ENCODE assay signal across 27 cellular contexts in genomic region chr19:17683078-17683477, GRCh38. TPM values are rescaled to one million over a fixed set of nuclear protein-coding genes. Genes with fewer than 3 reads are reported as not detected.
DNase-seq lines count a peak whose midpoint lies in the region; ATAC-seq, FAIRE-seq and TF ChIP-seq lines count a peak whose summit lies in the region.
"Had no signal": no experiment of that assay in that cellular context is flagged by ENCODE, and none has a peak within 500 bp of the region (broad histone marks: within the 10 kb centered on the region; RNA-seq: fewer than 3 reads in every experiment).

No MANE protein-coding gene starts in this region.

- H3K4me1 ChIP-seq in HepG2 (ENCODE audit: insufficient read depth, low read length) (no peaks in the 10 kb centered on the region), right lobe of liver (no peaks in the 10 kb centered on the region), K562 (replicated peaks in 1 of 2; ENCODE audit: control insufficient read depth in 2 of 2, insufficient read depth in 2 of 2, low read length in 2 of 2) (peaks cover 8 to 33% of the 10 kb centered on the region in 2 experiments; a peak in 4 of 5 replicates)
- H3K4me1 ChIP-seq: BE2C had no signal

- no peaks in the 10 kb centered on the region for H3K79me2 ChIP-seq in HepG2 (ENCODE audit: insufficient read depth, low read length)
- no peaks in the 10 kb centered on the region for H3K79me2 ChIP-seq in K562 (ENCODE audit: control insufficient read depth, insufficient read depth, low read length)

- POLR2A ChIA-PET in HepG2 (lab: Yijun Ruan, JAX) (no interaction called here), K562 (lab: Yijun Ruan, JAX) (interaction anchor here (0.6 to 1.1 kb wide), 4 partner anchors 8 to 93 kb away, joined by 3 to 4 read pairs (median 3); no protein-coding TSS in a partner anchor)

- in situ Hi-C loops in HepG2 (cut with HindIII; ENCODE audit: extremely low pct_ligation_motif_present, low pct_unique_long_range_greater_than_20kb), result no loop called here
- in situ Hi-C loops in K562 (cut with MboI), result no loop called here

- H3K9ac ChIP-seq in HepG2 (ENCODE audit: insufficient read depth, low read depth, low read length) (no peak overlapping the region), K562 (ENCODE audit: insufficient read depth in 1 of 2, low read depth in 2 of 2, low read length in 2 of 2) (no peak overlapping the region)
- H3K9ac ChIP-seq: BLaER1 had no signal

- no peak overlapping the region for H3K4me2 ChIP-seq in HepG2 (ENCODE audit: low read depth, low read length)
- no peak overlapping the region for H3K4me2 ChIP-seq in K562 (ENCODE audit: insufficient read depth, low read length)
- H3K4me2 ChIP-seq: BLaER1 had no signal

- DNase-seq in HepG2 (ENCODE audit: low spot score) (no peak), right lobe of liver (no peak), H7 (peak; percentile 2), K562 (ENCODE audit: extremely low read depth in 1 of 4, low spot score in 3 of 4) (no peak), nephron progenitor cell (no peak)
- DNase-seq: 8988T; ACHN; BE2C; C1 segment of cervical spinal cord; CD4-positive, alpha-beta memory T cell; CD4-positive, CD25-positive, alpha-beta regulatory T cell; CD8-positive, alpha-beta memory T cell; COR-L47; DMS 273 treated with DMSO at 0.1 percent for 48 hours; DMS153; DMS53; DMS79; DND-41; EL; GDM1 had no signal

- no peak overlapping the region for H3K4me3 Mint-ChIP-seq in nephron progenitor cell
- H3K4me3 Mint-ChIP-seq: CD4-positive, alpha-beta memory T cell; CD8-positive, alpha-beta memory T cell had no signal

- H3K9me1 ChIP-seq in K562 (ENCODE audit: control insufficient read depth, insufficient read depth, low read length), result no peaks in the 10 kb centered on the region

- no peaks in the 10 kb centered on the region for H3K36me3 ChIP-seq in HepG2 (replicated peaks in 1 of 2; ENCODE audit: control insufficient read depth in 1 of 2, insufficient read depth in 2 of 2, low read length in 2 of 2)
- H3K36me3 ChIP-seq in right lobe of liver, result no peaks in the 10 kb centered on the region
- no peaks in the 10 kb centered on the region for H3K36me3 ChIP-seq in H7 (replicated peaks; ENCODE audit: control insufficient read depth, insufficient read depth, low read length)
- no peaks in the 10 kb centered on the region for H3K36me3 ChIP-seq in K562 (ENCODE audit: control insufficient read depth, insufficient read depth, low read length)
- H3K36me3 ChIP-seq: BLaER1 had no signal

- H3K27me3 ChIP-seq in HepG2 (ENCODE audit: control insufficient read depth in 1 of 2, insufficient read depth in 2 of 2, low read length in 2 of 2) (peaks cover 3 to 25% of the 10 kb centered on the region in 2 experiments; a peak in 3 of 5 replicates), right lobe of liver (peaks cover 0 to 3% of the 10 kb centered on the region in 2 donors), H7 (ENCODE audit: control insufficient read depth, insufficient read depth, low read length) (no peaks in the 10 kb centered on the region), K562 (ENCODE audit: control insufficient read depth in 2 of 2, insufficient read depth in 2 of 2, low read length in 2 of 2) (peaks cover 3 to 13% of the 10 kb centered on the region in 2 experiments; a peak in 4 of 5 replicates)
- H3K27me3 ChIP-seq: BE2C had no signal

- H3K4me3 ChIP-seq in HepG2 (replicated peaks in 1 of 3; ENCODE audit: insufficient read depth in 1 of 3, low read depth in 2 of 3, low read length in 3 of 3) (no peak overlapping the region), right lobe of liver (no peak overlapping the region), H7 (ENCODE audit: insufficient read depth, low read depth, low read length) (no peak overlapping the region), K562 (no peak overlapping the region)
- H3K4me3 ChIP-seq: BLaER1, GM12878 had no signal

- H3K9me3 ChIP-seq in HepG2 (ENCODE audit: low read length) (no peaks in the 10 kb centered on the region), right lobe of liver (no peaks in the 10 kb centered on the region), K562 (replicated peaks; ENCODE audit: control insufficient read depth, insufficient read depth, low read depth, low read length) (no peaks in the 10 kb centered on the region)
- H3K9me3 ChIP-seq: BE2C, BLaER1 had no signal

- FAIRE-seq in HepG2 (lab: Jason Lieb, UNC) (no peak), K562 (lab: Jason Lieb, UNC) (no peak)
- FAIRE-seq: A204.1, GM12878, GM12892, GM18507 had no signal

- BruUV-seq in HepG2 (replicated peaks; lab: Mats Ljungman, UMichigan), result no TSS peak
- no TSS peak for BruUV-seq in K562 (replicated peaks; lab: Mats Ljungman, UMichigan)

- H3K36me3 Mint-ChIP-seq in nephron progenitor cell (ENCODE audit: low read depth), result no peaks in the 10 kb centered on the region
- H3K36me3 Mint-ChIP-seq: CD4-positive, alpha-beta memory T cell; CD4-positive, CD25-positive, alpha-beta regulatory T cell; CD8-positive, alpha-beta memory T cell had no signal

- peaks cover 5% of the 10 kb centered on the region for H3K4me1 Mint-ChIP-seq in nephron progenitor cell

- H2AFZ ChIP-seq in HepG2 (ENCODE audit: low read length) (no peak overlapping the region), K562 (ENCODE audit: low read depth, low read length) (no peak overlapping the region)

- intact Hi-C loops in HepG2 (cut with micrococcal nuclease; ENCODE audit: unreplicated experiment), result no loop called here
- intact Hi-C loops in right lobe of liver (cut with DNase I), result no loop called here
- intact Hi-C loops in K562 (cut with micrococcal nuclease), result no loop called here

- H3K9me3 Mint-ChIP-seq in nephron progenitor cell, result no peaks in the 10 kb centered on the region
- H3K9me3 Mint-ChIP-seq: CD8-positive, alpha-beta memory T cell had no signal

- CTCF ChIA-PET in HepG2 (lab: Yijun Ruan, JAX; ENCODE audit: low intra/inter-chr PET ratio, low total read pairs) (no interaction called here), K562 (lab: Yijun Ruan, JAX; ENCODE audit: low intra/inter-chr PET ratio) (no interaction called here)

- H3K27ac ChIP-seq in HepG2 (ENCODE audit: extremely low read length, insufficient read depth, low read length) (no peak overlapping the region), right lobe of liver (no peak overlapping the region), K562 (ENCODE audit: extremely low read depth, low read depth, low read length) (no peak overlapping the region)
- H3K27ac ChIP-seq: BLaER1 had no signal

- no peak for ATAC-seq in HepG2
- no peak for ATAC-seq in right lobe of liver
- ATAC-seq in K562, result no peak
- ATAC-seq in GM21423 (IDR thresholded peaks at IDR 0.05; ENCODE audit: unreplicated experiment), result no peak
- ATAC-seq: GM12878 had no signal

- peaks cover 97% of the 10 kb centered on the region for H3K27me3 Mint-ChIP-seq in nephron progenitor cell (ENCODE audit: low read depth, poor library complexity)

- H3K27ac Mint-ChIP-seq in nephron progenitor cell, result no peak overlapping the region
- H3K27ac Mint-ChIP-seq: CD14-positive monocyte; CD4-positive, alpha-beta memory T cell; CD4-positive, CD25-positive, alpha-beta regulatory T cell had no signal

- TF ChIP-seq EP300 in HepG2 (IDR thresholded peaks at IDR 0.05; ENCODE audit: low read depth in 2 of 2, low read length in 2 of 2), result no peak
- no peak for TF ChIP-seq EP300 in HepG2 (CRISPR knock-in tag; IDR thresholded peaks at IDR 0.05; ENCODE audit: borderline replicate concordance)
- no peak for TF ChIP-seq EP300 in K562 (IDR thresholded peaks at IDR 0.05; ENCODE audit: low read length)

- WGBS in HepG2 (ENCODE audit: low lambda C conversion rate), result 0% methylated on average over 3 of the region's 4 CpGs
- WGBS in right lobe of liver (ENCODE audit: insufficient coverage, low coverage, low lambda C conversion rate, missing lambda C conversion rate), result 59% methylated on average over 4 of the region's 4 CpGs
- 0% methylated on average over 4 of the region's 4 CpGs for WGBS in K562 (ENCODE audit: insufficient coverage, low coverage, missing lambda C conversion rate)

- TF ChIP-seq POLR2A in HepG2 (IDR thresholded peaks at IDR 0.05; ENCODE audit: insufficient read depth in 1 of 2, low read depth in 2 of 2, low read length in 2 of 2) (no peak), right lobe of liver (IDR thresholded peaks at IDR 0.05) (no peak), K562 (conservative IDR thresholded peaks at IDR 0.05) (no peak)

- no peaks in the 10 kb centered on the region for H4K20me1 ChIP-seq in HepG2 (ENCODE audit: insufficient read depth, low read length)
- H4K20me1 ChIP-seq in K562 (replicated peaks; ENCODE audit: control insufficient read depth, insufficient read depth, low read length), result peaks cover 15% of the 10 kb centered on the region

- TF ChIP-seq RAD21 in HepG2 (CRISPR knock-in tag; IDR thresholded peaks at IDR 0.05) (no peak), K562 (CRISPR knock-in tag; conservative IDR thresholded peaks at IDR 0.05 in 1 of 2, IDR thresholded peaks at IDR 0.05 in 1 of 2) (no peak)

- no peak for TF ChIP-seq CTCF in HepG2 (CRISPR knock-in tag; IDR thresholded peaks at IDR 0.05)
- TF ChIP-seq CTCF in right lobe of liver (IDR thresholded peaks at IDR 0.05), result no peak
- no peak for TF ChIP-seq CTCF in K562 (IDR thresholded peaks at IDR 0.05 in 2 of 3, conservative IDR thresholded peaks at IDR 0.05 in 1 of 3; ENCODE audit: insufficient read depth in 2 of 3, low read depth in 1 of 3, low read length in 3 of 3)
- no peak for TF ChIP-seq CTCF in nephron progenitor cell (IDR thresholded peaks at IDR 0.05)

RNA-seq across cellular contexts. Expression of gene UNC13A, which starts 5.1 kb away (rescaled TPM):
- total RNA-seq in HepG2 (2016; rRNA removed; fragmentation: Illumina TruSeq; extraction: Trizol) (0.07 and 0.11 TPM in 2 replicates), right lobe of liver (under 1 TPM in 1 of 6 experiments, not detected in 5; 0.02 TPM), K562 (2014; rRNA removed) (0.24 and 0.27 TPM in 2 replicates), K562 (2014; rRNA removed; fragmentation: Illumina TruSeq; extraction: Trizol) (0.18 and 0.19 TPM in 2 replicates), K562 (2015; rRNA removed; fragmentation: Illumina TruSeq; extraction: Trizol) (0.15 and 0.25 TPM in 2 replicates), K562 (2021) (0.13 and 0.38 TPM in 2 replicates)
- total RNA-seq in HepG2 (2016; cell fraction: cytosol; rRNA removed; fragmentation: Illumina TruSeq; extraction: Trizol; ENCODE audit: low read depth), result not detected in 2 replicates
- 0.09 TPM in 2 replicates for total RNA-seq in HepG2 (2016; cell fraction: insoluble cytoplasmic fraction; rRNA removed; fragmentation: Illumina TruSeq; extraction: Trizol)
- total RNA-seq in HepG2 (2016; cell fraction: membrane; rRNA removed; fragmentation: Illumina TruSeq; extraction: Trizol), result 0.03 and 0.06 TPM in 2 replicates
- total RNA-seq in HepG2 (2016; cell fraction: nucleus; rRNA removed; fragmentation: Illumina TruSeq; extraction: Trizol), result 0.09 and 0.16 TPM in 2 replicates
- polyA plus RNA-seq in HepG2 (2011; rRNA removed) (0.34 and 0.45 TPM in 2 replicates), K562 (2011; rRNA removed) (0.34 and 1.0 TPM in 2 replicates), K562 (2014; fragmentation: Illumina TruSeq; extraction: Trizol) (0.28 and 0.31 TPM in 2 replicates), K562 (2014; fragmentation: Nextera tagmentation; extraction: Ambion mirVana) (under 1 TPM; 0.03 to 0.04 TPM), K562 (2014; rRNA removed) (0.16 and 0.20 TPM in 2 replicates)
- 0.09 and 0.10 TPM in 2 replicates for polyA plus RNA-seq in HepG2 (2011; cell fraction: cytosol; rRNA removed)
- polyA plus RNA-seq in HepG2 (2011; cell fraction: nucleus; rRNA removed), result 1.7 and 2.0 TPM in 2 replicates
- 0.17 and 0.20 TPM in 2 replicates for polyA plus RNA-seq in HepG2 (2012)
- not detected in 2 replicates for polyA plus RNA-seq in HepG2 (2016; cell fraction: cytosol; fragmentation: Illumina TruSeq; extraction: Trizol; ENCODE audit: low read depth)
- polyA plus RNA-seq in HepG2 (2016; cell fraction: insoluble cytoplasmic fraction; fragmentation: Illumina TruSeq; extraction: Trizol; ENCODE audit: low read depth), result 0.05 and 0.14 TPM in 2 replicates
- 0.02 TPM in 1 of 2 replicates, not detected in the other for polyA plus RNA-seq in HepG2 (2016; cell fraction: membrane; fragmentation: Illumina TruSeq; extraction: Trizol; ENCODE audit: low read depth)
- polyA plus RNA-seq in HepG2 (2016; cell fraction: nucleus; fragmentation: Illumina TruSeq; extraction: Trizol; ENCODE audit: insufficient read depth, low read depth), result 0.40 and 0.84 TPM in 2 replicates
- 0.24 and 0.63 TPM in 2 replicates for polyA minus RNA-seq in HepG2 (2011; rRNA and poly(A)+ RNA removed; ENCODE audit: low replicate concordance)
- 0.18 and 0.30 TPM in 2 replicates for polyA minus RNA-seq in HepG2 (2011; cell fraction: cytosol; rRNA and poly(A)+ RNA removed)
- polyA minus RNA-seq in HepG2 (2011; cell fraction: nucleus; rRNA and poly(A)+ RNA removed), result 0.62 and 1.2 TPM in 2 replicates
- 6.6 and 8.8 TPM in 2 replicates for total RNA-seq in H7 (2014; rRNA removed; shearing (Covaris generic))
- 5.0 and 12.3 TPM in 2 replicates for total RNA-seq in K562 (2011; cell fraction: chromatin; rRNA removed; ENCODE audit: low replicate concordance)
- 2.5 and 5.7 TPM in 2 replicates for total RNA-seq in K562 (2011; cell fraction: nucleolus; rRNA removed)
- total RNA-seq in K562 (2011; cell fraction: nucleoplasm; rRNA removed), result 2.9 and 4.6 TPM in 2 replicates
- 0.24 and 0.81 TPM in 2 replicates for polyA plus RNA-seq in K562 (2011; cell fraction: cytosol; rRNA removed)
- polyA plus RNA-seq in K562 (2011; cell fraction: nucleus; rRNA removed), result 1.5 and 8.3 TPM in 2 replicates
- polyA plus RNA-seq in K562 (2012), result 0.28 and 0.66 TPM in 2 replicates
- 0.63 and 1.4 TPM in 2 replicates for polyA minus RNA-seq in K562 (2011; rRNA and poly(A)+ RNA removed)
- polyA minus RNA-seq in K562 (2011; cell fraction: cytosol; rRNA and poly(A)+ RNA removed), result 0.27 and 0.95 TPM in 2 replicates
- polyA minus RNA-seq in K562 (2011; cell fraction: nucleus; rRNA and poly(A)+ RNA removed), result 1.1 and 2.3 TPM in 2 replicates
- total RNA-seq: CD4-positive, CD25-positive, alpha-beta regulatory T cell; CD8-positive, alpha-beta memory T cell had no signal
- polyA plus RNA-seq: CD14-positive monocyte; CD4-positive, alpha-beta memory T cell; CD4-positive, CD25-positive, alpha-beta regulatory T cell; CD8-positive, alpha-beta memory T cell had no signal

RNA-seq across cellular contexts. Expression of gene MAP1S, which starts 36.2 kb away (rescaled TPM):
- total RNA-seq in HepG2 (2016; rRNA removed; fragmentation: Illumina TruSeq; extraction: Trizol), result 3.8 and 12.2 TPM in 2 replicates
- total RNA-seq in HepG2 (2016; cell fraction: cytosol; rRNA removed; fragmentation: Illumina TruSeq; extraction: Trizol; ENCODE audit: low read depth), result 2.4 and 2.8 TPM in 2 replicates
- 6.4 and 9.5 TPM in 2 replicates for total RNA-seq in HepG2 (2016; cell fraction: insoluble cytoplasmic fraction; rRNA removed; fragmentation: Illumina TruSeq; extraction: Trizol)
- total RNA-seq in HepG2 (2016; cell fraction: membrane; rRNA removed; fragmentation: Illumina TruSeq; extraction: Trizol), result 6.3 and 6.5 TPM in 2 replicates
- 6.7 and 10.0 TPM in 2 replicates for total RNA-seq in HepG2 (2016; cell fraction: nucleus; rRNA removed; fragmentation: Illumina TruSeq; extraction: Trizol)
- polyA plus RNA-seq in HepG2 (2011; rRNA removed), result 7.3 and 8.2 TPM in 2 replicates
- 3.3 and 5.6 TPM in 2 replicates for polyA plus RNA-seq in HepG2 (2011; cell fraction: cytosol; rRNA removed)
- 34.8 and 36.5 TPM in 2 replicates for polyA plus RNA-seq in HepG2 (2011; cell fraction: nucleus; rRNA removed)
- 18.2 and 28.7 TPM in 2 replicates for polyA plus RNA-seq in HepG2 (2012)
- polyA plus RNA-seq in HepG2 (2016; cell fraction: cytosol; fragmentation: Illumina TruSeq; extraction: Trizol; ENCODE audit: low read depth), result 1.0 and 1.3 TPM in 2 replicates
- polyA plus RNA-seq in HepG2 (2016; cell fraction: insoluble cytoplasmic fraction; fragmentation: Illumina TruSeq; extraction: Trizol; ENCODE audit: low read depth), result 8.8 and 13.1 TPM in 2 replicates
- 2.1 and 3.2 TPM in 2 replicates for polyA plus RNA-seq in HepG2 (2016; cell fraction: membrane; fragmentation: Illumina TruSeq; extraction: Trizol; ENCODE audit: low read depth)
- 15.3 and 23.8 TPM in 2 replicates for polyA plus RNA-seq in HepG2 (2016; cell fraction: nucleus; fragmentation: Illumina TruSeq; extraction: Trizol; ENCODE audit: insufficient read depth, low read depth)
- 37.6 and 52.5 TPM in 2 replicates for polyA minus RNA-seq in HepG2 (2011; rRNA and poly(A)+ RNA removed; ENCODE audit: low replicate concordance)
- 19.4 and 24.6 TPM in 2 replicates for polyA minus RNA-seq in HepG2 (2011; cell fraction: cytosol; rRNA and poly(A)+ RNA removed)
- polyA minus RNA-seq in HepG2 (2011; cell fraction: nucleus; rRNA and poly(A)+ RNA removed), result 10.9 and 11.4 TPM in 2 replicates
- total RNA-seq in right lobe of liver, result 10 to 100 TPM; 11.1 to 31.3 (median 14.9) TPM
- total RNA-seq in H7 (2014; rRNA removed; shearing (Covaris generic)), result 27.1 and 28.0 TPM in 2 replicates
- total RNA-seq in K562 (2011; cell fraction: chromatin; rRNA removed; ENCODE audit: low replicate concordance), result 19.7 and 56.1 TPM in 2 replicates
- total RNA-seq in K562 (2011; cell fraction: nucleolus; rRNA removed), result 33.4 and 40.5 TPM in 2 replicates
- total RNA-seq in K562 (2011; cell fraction: nucleoplasm; rRNA removed), result 34.0 and 46.6 TPM in 2 replicates
- total RNA-seq in K562 (2014; rRNA removed), result 23.0 and 36.9 TPM in 2 replicates
- 3.0 and 5.3 TPM in 2 replicates for total RNA-seq in K562 (2014; rRNA removed; fragmentation: Illumina TruSeq; extraction: Trizol)
- 9.5 and 11.0 TPM in 2 replicates for total RNA-seq in K562 (2015; rRNA removed; fragmentation: Illumina TruSeq; extraction: Trizol)
- 79.8 and 81.0 TPM in 2 replicates for total RNA-seq in K562 (2021)
- polyA plus RNA-seq in K562 (2011; rRNA removed), result 5.9 and 18.2 TPM in 2 replicates
- polyA plus RNA-seq in K562 (2011; cell fraction: cytosol; rRNA removed), result 11.0 and 28.6 TPM in 2 replicates
- 17.9 and 37.4 TPM in 2 replicates for polyA plus RNA-seq in K562 (2011; cell fraction: nucleus; rRNA removed)
- polyA plus RNA-seq in K562 (2012), result 85.3 and 93.8 TPM in 2 replicates
- 33.0 and 48.4 TPM in 2 replicates for polyA plus RNA-seq in K562 (2014; fragmentation: Illumina TruSeq; extraction: Trizol)
- 1 to 10 TPM; 2.0 to 3.0 TPM for polyA plus RNA-seq in K562 (2014; fragmentation: Nextera tagmentation; extraction: Ambion mirVana)
- polyA plus RNA-seq in K562 (2014; rRNA removed), result 12.2 and 13.9 TPM in 2 replicates
- 12.8 and 15.3 TPM in 2 replicates for polyA minus RNA-seq in K562 (2011; rRNA and poly(A)+ RNA removed)
- 65.8 and 95.4 TPM in 2 replicates for polyA minus RNA-seq in K562 (2011; cell fraction: cytosol; rRNA and poly(A)+ RNA removed)
- polyA minus RNA-seq in K562 (2011; cell fraction: nucleus; rRNA and poly(A)+ RNA removed), result 15.6 and 19.3 TPM in 2 replicates

Comparison
In these comparisons a context has a peak if more than half of its experiments do, and no peak if none do; other contexts are left out.
1. Of the 241 proteins assayed by ChIP-seq in both HepG2 and K562: peak only in HepG2: none; only in K562: ADNP and KDM1A; in both: none; in neither: 239.